26 cellular contexts compared by ENCODE assay signal in the genomic region with DNA sequence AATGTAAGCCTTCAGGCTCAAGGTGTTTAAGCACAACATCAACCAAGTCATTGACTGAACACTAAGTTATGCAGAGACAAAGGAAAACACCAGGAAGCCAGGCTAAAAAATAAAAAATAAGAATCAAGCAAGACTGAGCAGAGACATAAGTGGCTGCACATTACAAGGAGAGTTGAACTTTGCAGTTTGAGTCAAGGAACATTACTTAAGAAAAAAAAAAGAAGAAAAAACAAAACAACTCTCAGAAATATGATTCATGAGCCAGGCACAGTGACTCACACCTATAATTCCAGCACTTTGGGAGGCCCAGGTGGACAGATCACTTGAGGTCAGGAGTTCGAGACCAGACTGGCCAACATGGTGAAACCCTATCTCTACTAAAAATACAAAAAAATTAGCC.
DNase-seq lines count a peak whose midpoint lies in the region; ATAC-seq and TF ChIP-seq lines count a peak whose summit lies in the region.
"Had no signal": no experiment of that assay in that cellular context is flagged by ENCODE, and none has a peak within 500 bp of the region (broad histone marks: within the 10 kb centered on the region; RNA-seq: fewer than 3 reads in every experiment).

No MANE protein-coding gene starts in this region.

- H3K4me1 Mint-ChIP-seq in chondrocyte (ENCODE audit: low read depth) (peaks cover 44% of the 10 kb centered on the region), osteocyte (ENCODE audit: unreplicated experiment) (peaks cover 46% of the 10 kb centered on the region)
- H3K4me1 Mint-ChIP-seq: activated CD4-positive, alpha-beta memory T cell treated with anti-CD3 and anti-CD28 coated beads, Interleukin-2, amount 10 ng/mL, durations not matched to agents 7 days and 5 days; activated naive CD8-positive, alpha-beta T cell treated with anti-CD3 and anti-CD28 coated beads for 36 hours; neural crest cell; T-cell had no signal

- H3K4me3 ChIP-seq in MG63: no peak overlapping the region
- H3K4me3 ChIP-seq: coronary artery, esophagus squamous epithelium, HAP-1, lower lobe of right lung, SJCRH30, upper lobe of right lung had no signal

- H3K9me3 Mint-ChIP-seq in chondrocyte (ENCODE audit: low read depth) (peaks cover 3% of the 10 kb centered on the region), osteocyte (ENCODE audit: unreplicated experiment) (no peaks in the 10 kb centered on the region)

- no peaks in the 10 kb centered on the region for H3K9me3 ChIP-seq in MG63
- H3K9me3 ChIP-seq: lower lobe of right lung, SJCRH30, upper lobe of right lung had no signal

- H3K27ac Mint-ChIP-seq in chondrocyte (ENCODE audit: unreplicated experiment) (peak overlapping the region; percentile 23), osteocyte (ENCODE audit: unreplicated experiment) (peak overlapping the region; percentile 29)
- H3K27ac Mint-ChIP-seq: activated CD4-positive, alpha-beta memory T cell treated with anti-CD3 and anti-CD28 coated beads, Interleukin-2, amount 10 ng/mL, durations not matched to agents 7 days and 5 days; activated naive CD8-positive, alpha-beta T cell treated with anti-CD3 and anti-CD28 coated beads for 36 hours; progenitor cell of endocrine pancreas; T-cell had no signal

- H3K4me3 Mint-ChIP-seq in chondrocyte (ENCODE audit: unreplicated experiment) (no peak overlapping the region), osteocyte (ENCODE audit: unreplicated experiment) (no peak overlapping the region)
- H3K4me3 Mint-ChIP-seq: activated CD4-positive, alpha-beta memory T cell treated with anti-CD3 and anti-CD28 coated beads, Interleukin-2, amount 10 ng/mL, durations not matched to agents 7 days and 5 days; activated naive CD8-positive, alpha-beta T cell treated with anti-CD3 and anti-CD28 coated beads for 36 hours; neural crest cell; T-cell had no signal

- DNase-seq in EH (ENCODE audit: low read depth): peak; percentile 46
- DNase-seq in MG63: peak; percentile 28
- peak; percentile 1 for DNase-seq in chondrocyte (ENCODE audit: low spot score)
- no peak for DNase-seq in osteocyte (ENCODE audit: extremely low spot score, unreplicated experiment)
- DNase-seq in stimulated activated CD4-positive, alpha-beta T cell treated with anti-CD3 and anti-CD28 coated beads, Interleukin-4, amount 100 ng/mL, for 4 hours: no peak
- no peak for DNase-seq in activated gamma-delta T cell (lab: John Stamatoyannopoulos, UW)
- DNase-seq: activated CD4-positive, alpha-beta memory T cell treated with anti-CD3 and anti-CD28 coated beads, Interleukin-2, amount 10 ng/mL, durations not matched to agents 7 days and 5 days; activated naive CD8-positive, alpha-beta T cell treated with anti-CD3 and anti-CD28 coated beads for 36 hours; C1 segment of cervical spinal cord; Calu3; DND-41; esophagus squamous epithelium; kidney; lower lobe of right lung; NCI-H1436 treated with DMSO at 0.1 percent for 48 hours; NCI-H510A treated with DMSO at 0.1 percent for 48 hours; SJCRH30; substantia nigra; T-cell; upper lobe of right lung had no signal

- H3K27me3 Mint-ChIP-seq in chondrocyte (ENCODE audit: low read depth) (no peaks in the 10 kb centered on the region), osteocyte (ENCODE audit: unreplicated experiment) (no peaks in the 10 kb centered on the region)
- H3K27me3 Mint-ChIP-seq: activated CD4-positive, alpha-beta memory T cell treated with anti-CD3 and anti-CD28 coated beads, Interleukin-2, amount 10 ng/mL, durations not matched to agents 7 days and 5 days; activated naive CD8-positive, alpha-beta T cell treated with anti-CD3 and anti-CD28 coated beads for 36 hours had no signal

- H3K36me3 Mint-ChIP-seq in chondrocyte (ENCODE audit: low read depth) (no peaks in the 10 kb centered on the region), osteocyte (ENCODE audit: unreplicated experiment) (peaks cover 2% of the 10 kb centered on the region)
- H3K36me3 Mint-ChIP-seq: T-cell had no signal

- no peaks in the 10 kb centered on the region for H3K36me3 ChIP-seq in MG63
- H3K36me3 ChIP-seq: esophagus squamous epithelium, HAP-1, lower lobe of right lung, SJCRH30, upper lobe of right lung had no signal

- no peak for TF ChIP-seq CTCF in chondrocyte (IDR thresholded peaks at IDR 0.05)
- no peak for TF ChIP-seq CTCF in osteocyte (IDR thresholded peaks at IDR 0.05)

- ATAC-seq in HG02938 (IDR thresholded peaks at IDR 0.05; ENCODE audit: unreplicated experiment) (no peak), HG02884 (IDR thresholded peaks at IDR 0.05; ENCODE audit: unreplicated experiment) (no peak)
- ATAC-seq: lower lobe of right lung, T-cell, upper lobe of right lung had no signal

- H3K27me3 ChIP-seq in MG63: no peaks in the 10 kb centered on the region
- H3K27me3 ChIP-seq: SJCRH30, upper lobe of right lung had no signal

Comparison
In these comparisons a context has a peak if more than half of its experiments do, and no peak if none do; other contexts are left out.
1. DNase-seq: peak in EH (single experiment), MG63 (single experiment) and chondrocyte (single experiment); none in osteocyte (single experiment), stimulated activated CD4-positive, alpha-beta T cell treated with anti-CD3 and anti-CD28 coated beads, Interleukin-4, amount 100 ng/mL, for 4 hours (0 of 2) and activated gamma-delta T cell (single experiment).